Comparison of ENCODE assay signal across 17 cellular contexts in the genomic region with DNA sequence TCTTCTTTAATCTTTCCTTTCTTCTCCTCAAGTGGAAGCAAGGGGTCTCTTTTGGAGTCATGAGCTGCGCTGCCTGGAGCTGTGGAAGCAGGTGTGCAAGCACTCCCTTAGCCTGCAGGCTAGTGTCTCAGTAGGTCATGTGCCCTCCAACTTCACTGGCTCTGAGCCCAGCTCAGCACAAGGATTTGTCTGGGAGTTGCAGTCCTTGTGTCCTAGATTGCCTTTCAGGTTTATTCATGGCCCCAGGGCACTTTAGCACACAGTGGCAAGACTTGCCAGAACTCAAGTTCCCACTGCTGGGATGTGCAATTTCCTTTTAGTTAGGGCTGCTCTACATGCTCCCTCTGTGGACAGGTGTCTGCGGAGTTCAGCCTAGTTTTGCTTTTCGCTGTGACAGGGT.
DNase-seq lines count a peak whose midpoint lies in the region; ATAC-seq and TF ChIP-seq lines count a peak whose summit lies in the region.
"Had no signal": no experiment of that assay in that cellular context is flagged by ENCODE, and none has a peak within 500 bp of the region (broad histone marks: within the 10 kb centered on the region; RNA-seq: fewer than 3 reads in every experiment).

No MANE protein-coding gene starts in this region.

- H3K56ac ChIP-seq in mesendoderm (ENCODE audit: low read length) = no peak overlapping the region

- ATAC-seq in gastroesophageal sphincter (peak; percentile 28), upper lobe of right lung (peak; percentile 51)
- ATAC-seq: activated CD4-positive, CD25-positive, alpha-beta regulatory T cell treated with anti-CD3 and anti-CD28 coated beads, Interleukin-2, amount 50 U/mL, for 24 hours; activated T-cell treated with anti-CD3 and anti-CD28 coated beads, Interleukin-2, amount 50 U/mL, for 4 hours; esophagus mucosa; left lobe of liver had no signal

- H2AK5ac ChIP-seq in mesendoderm (ENCODE audit: low read length) = no peak overlapping the region

- no peak overlapping the region for H3K27ac ChIP-seq in gastroesophageal sphincter
- H3K27ac ChIP-seq in upper lobe of right lung = no peak overlapping the region
- no peak overlapping the region for H3K27ac ChIP-seq in mesendoderm (ENCODE audit: low read depth, low read length)
- H3K27ac ChIP-seq: ascending aorta, neutrophil had no signal

- H3K9ac ChIP-seq in mesendoderm (ENCODE audit: low read length) = no peak overlapping the region

- intact Hi-C loops in upper lobe of right lung (cut with DNase I) = no loop called here

- H3K4me2 ChIP-seq in mesendoderm (ENCODE audit: low read length) = no peak overlapping the region

- H3K79me1 ChIP-seq in mesendoderm (ENCODE audit: low read length) = no peaks in the 10 kb centered on the region

- H4K8ac ChIP-seq in mesendoderm (ENCODE audit: low read depth, low read length) = no peak overlapping the region

- no peak overlapping the region for H4K5ac ChIP-seq in mesendoderm (ENCODE audit: low read length)

- H3K4me3 ChIP-seq in gastroesophageal sphincter (no peak overlapping the region), upper lobe of right lung (no peak overlapping the region), mesendoderm (ENCODE audit: low read length) (no peak overlapping the region)
- H3K4me3 ChIP-seq: ascending aorta had no signal

- WGBS in gastroesophageal sphincter (ENCODE audit: low coverage in 1 of 2), 2 donors = 67 to 87% methylated on average over 3 of the region's 3 CpGs
- no CpG with 5 or more reads among the region's 3 CpGs for WGBS in mesendoderm (ENCODE audit: extremely low coverage, insufficient coverage, low lambda C conversion rate)

- H3K27me3 ChIP-seq in gastroesophageal sphincter (no peaks in the 10 kb centered on the region), upper lobe of right lung (no peaks in the 10 kb centered on the region), mesendoderm (ENCODE audit: insufficient read depth, low read length, poor library complexity) (no peaks in the 10 kb centered on the region)
- H3K27me3 ChIP-seq: ascending aorta, neutrophil had no signal

- no peaks in the 10 kb centered on the region for H3K36me3 ChIP-seq in gastroesophageal sphincter
- no peaks in the 10 kb centered on the region for H3K36me3 ChIP-seq in upper lobe of right lung
- no peaks in the 10 kb centered on the region for H3K36me3 ChIP-seq in mesendoderm (ENCODE audit: control insufficient read depth, insufficient read depth, low read length)
- H3K36me3 ChIP-seq: ascending aorta, neutrophil had no signal

- no peak overlapping the region for H2BK15ac ChIP-seq in mesendoderm (replicated peaks; ENCODE audit: low read depth)

- H3K4me1 ChIP-seq in gastroesophageal sphincter (no peaks in the 10 kb centered on the region), upper lobe of right lung (no peaks in the 10 kb centered on the region), mesendoderm (ENCODE audit: control insufficient read depth, low read depth, low read length) (no peaks in the 10 kb centered on the region)
- H3K4me1 ChIP-seq: ascending aorta had no signal

- H3K4ac ChIP-seq in mesendoderm (ENCODE audit: low read depth, low read length) = no peak overlapping the region

- no peak for TF ChIP-seq EP300 in gastroesophageal sphincter (IDR thresholded peaks at IDR 0.05)

- DNase-seq in SHP77 (lab: John Stamatoyannopoulos, UW) (peak; percentile 31 to 44), SHP77 treated with DMSO at 0.1 percent for 48 hours (lab: John Stamatoyannopoulos, UW) (no peak), NCI-H345 treated with DMSO at 0.1 percent for 48 hours (lab: John Stamatoyannopoulos, UW; ENCODE audit: unreplicated experiment) (peak; percentile 56), upper lobe of right lung (no peak), mesendoderm (no peak), Kasumi-1 (lab: John Stamatoyannopoulos, UW) (no peak), NCI-H2107 treated with DMSO at 0.1 percent for 48 hours (lab: John Stamatoyannopoulos, UW; ENCODE audit: unreplicated experiment) (no peak)
- DNase-seq: activated naive CD4-positive, alpha-beta T cell treated with anti-CD3 and anti-CD28 coated beads for 36 hours; activated T-cell treated with anti-CD3 and anti-CD28 coated beads, Interleukin-2, amount 50 U/mL, for 4 hours; DMS153; NCI-H1048 had no signal

- no peak overlapping the region for H2BK5ac ChIP-seq in mesendoderm (ENCODE audit: low read length)

- TF ChIP-seq POLR2A in gastroesophageal sphincter (IDR thresholded peaks at IDR 0.05) = no peak

- H3K23ac ChIP-seq in mesendoderm (ENCODE audit: low read length) = no peak overlapping the region

- no peak overlapping the region for H2BK120ac ChIP-seq in mesendoderm (ENCODE audit: low read depth, low read length)

- no peaks in the 10 kb centered on the region for H3K9me3 ChIP-seq in gastroesophageal sphincter
- no peaks in the 10 kb centered on the region for H3K9me3 ChIP-seq in upper lobe of right lung
- H3K9me3 ChIP-seq: ascending aorta, neutrophil had no signal

- H3K79me2 ChIP-seq in mesendoderm (ENCODE audit: control insufficient read depth, insufficient read depth, low read length) = no peaks in the 10 kb centered on the region

- no peak overlapping the region for H3K18ac ChIP-seq in mesendoderm (ENCODE audit: low read length)

- no peak for TF ChIP-seq CTCF in gastroesophageal sphincter (IDR thresholded peaks at IDR 0.05)
- no peak for TF ChIP-seq CTCF in upper lobe of right lung (IDR thresholded peaks at IDR 0.05)

Comparison
In these comparisons a context has a peak if more than half of its experiments do, and no peak if none do; other contexts are left out.
1. DNase-seq: peak in SHP77 (2 of 2) and NCI-H345 treated with DMSO at 0.1 percent for 48 hours (single experiment); none in SHP77 treated with DMSO at 0.1 percent for 48 hours (single experiment), upper lobe of right lung (single experiment), mesendoderm (single experiment), Kasumi-1 (0 of 2) and NCI-H2107 treated with DMSO at 0.1 percent for 48 hours (single experiment).